In genomic region chr1:18119978-18120377, GRCh38 we compare ENCODE assay signal across 40 cellular contexts. TPM values are rescaled to one million over a fixed set of nuclear protein-coding genes. Genes with fewer than 3 reads are reported as not detected.
"Had no signal": no experiment of that assay in that cellular context is flagged by ENCODE, and none has a peak within 500 bp of the region (broad histone marks: within the 10 kb centered on the region; RNA-seq: fewer than 3 reads in every experiment).

No MANE protein-coding gene starts in this region.

- H3K9me3 ChIP-seq: adrenal gland, ascending aorta, body of pancreas, breast epithelium had no signal

- H3K9me3 Mint-ChIP-seq: activated naive CD4-positive, alpha-beta T cell treated with anti-CD3 and anti-CD28 coated beads for 36 hours; activated naive CD4-positive, alpha-beta T cell treated with anti-CD3 and anti-CD28 coated beads, Interleukin-2, amount 10 ng/mL, durations not matched to agents 7 days and 5 days; activated naive CD4-positive, alpha-beta T cell treated with anti-CD3 and anti-CD28 coated beads, Interleukin-2, amount 50 U/mL, for 24 hours; activated naive CD4-positive, alpha-beta T cell treated with anti-CD3 and anti-CD28 coated beads, Interleukin-2, amount 50 U/mL, for 72 hours; activated naive CD8-positive, alpha-beta T cell treated with anti-CD3 and anti-CD28 coated beads for 36 hours; activated naive CD8-positive, alpha-beta T cell treated with anti-CD3 and anti-CD28 coated beads, Interleukin-2, amount 10 ng/mL, durations not matched to agents 7 days and 5 days; activated naive CD8-positive, alpha-beta T cell treated with anti-CD3 and anti-CD28 coated beads, Interleukin-2, amount 50 U/mL, for 24 hours; activated T-cell treated with anti-CD3 and anti-CD28 coated beads, Interleukin-2, amount 50 U/mL, for 4 hours; activated T-cell treated with anti-CD3 and anti-CD28 coated beads, Interleukin-2, amount 50 U/mL, for 72 hours; activated T-helper 1 cell treated with anti-CD3 and anti-CD28 coated beads, Interleukin-12 subunit alpha, Interleukin-12 subunit beta, Interleukin-2, Interleukin-4 antibody, amounts not matched to agents 30 ng/mL and 10 ng/mL and 1 ng/mL, durations not matched to agents 14 hours and 24 hours and 36 hours; activated T-helper 2 cell treated with anti-CD3 and anti-CD28 coated beads, Interferon-gamma antibody, Interleukin-2, Interleukin-4, amounts not matched to agents 10 μg/mL and 5 μg/mL and 100 μg/mL, durations not matched to agents 14 hours and 24 hours and 36 hours; central memory CD8-positive, alpha-beta T cell had no signal

- H3K4me1 ChIP-seq: adrenal gland, ascending aorta, body of pancreas, breast epithelium had no signal

- H3K4me1 Mint-ChIP-seq: activated naive CD4-positive, alpha-beta T cell treated with anti-CD3 and anti-CD28 coated beads, Interleukin-2, amount 10 ng/mL, durations not matched to agents 7 days and 5 days; activated naive CD4-positive, alpha-beta T cell treated with anti-CD3 and anti-CD28 coated beads, Interleukin-2, amount 50 U/mL, for 24 hours; activated naive CD8-positive, alpha-beta T cell treated with anti-CD3 and anti-CD28 coated beads for 36 hours; activated naive CD8-positive, alpha-beta T cell treated with anti-CD3 and anti-CD28 coated beads, Interleukin-2, amount 10 ng/mL, durations not matched to agents 7 days and 5 days; activated naive CD8-positive, alpha-beta T cell treated with anti-CD3 and anti-CD28 coated beads, Interleukin-2, amount 50 U/mL, for 24 hours; activated T-helper 17 cell treated with anti-CD3 and anti-CD28 coated beads, Interleukin-2, amount 50 U/mL, for 72 hours; central memory CD8-positive, alpha-beta T cell had no signal

- FAIRE-seq: astrocyte, bronchial epithelial cell, colon had no signal

- H3K4me3 Mint-ChIP-seq: activated naive CD4-positive, alpha-beta T cell treated with anti-CD3 and anti-CD28 coated beads for 36 hours; activated naive CD4-positive, alpha-beta T cell treated with anti-CD3 and anti-CD28 coated beads, Interleukin-2, amount 10 ng/mL, durations not matched to agents 7 days and 5 days; activated naive CD4-positive, alpha-beta T cell treated with anti-CD3 and anti-CD28 coated beads, Interleukin-2, amount 50 U/mL, for 24 hours; activated naive CD8-positive, alpha-beta T cell; activated naive CD8-positive, alpha-beta T cell treated with anti-CD3 and anti-CD28 coated beads for 36 hours; activated naive CD8-positive, alpha-beta T cell treated with anti-CD3 and anti-CD28 coated beads, Interleukin-2, amount 10 ng/mL, durations not matched to agents 7 days and 5 days; activated naive CD8-positive, alpha-beta T cell treated with anti-CD3 and anti-CD28 coated beads, Interleukin-2, amount 50 U/mL, for 24 hours; activated T-cell treated with anti-CD3 and anti-CD28 coated beads, Interleukin-2, amount 50 U/mL, for 4 hours; activated T-cell treated with anti-CD3 and anti-CD28 coated beads, Interleukin-2, amount 50 U/mL, for 72 hours; activated T-helper 1 cell treated with anti-CD3 and anti-CD28 coated beads, Interleukin-12 subunit alpha, Interleukin-12 subunit beta, Interleukin-2, Interleukin-4 antibody, amounts not matched to agents 30 ng/mL and 10 ng/mL and 1 ng/mL, durations not matched to agents 14 hours and 24 hours and 36 hours; activated T-helper 17 cell treated with anti-CD3 and anti-CD28 coated beads, Interleukin-2, amount 50 U/mL, for 72 hours; brain; central memory CD8-positive, alpha-beta T cell had no signal

- H3K27ac Mint-ChIP-seq: activated naive CD4-positive, alpha-beta T cell treated with anti-CD3 and anti-CD28 coated beads for 36 hours; activated naive CD4-positive, alpha-beta T cell treated with anti-CD3 and anti-CD28 coated beads, Interleukin-2, amount 10 ng/mL, durations not matched to agents 7 days and 5 days; activated naive CD4-positive, alpha-beta T cell treated with anti-CD3 and anti-CD28 coated beads, Interleukin-2, amount 50 U/mL, for 24 hours; activated naive CD4-positive, alpha-beta T cell treated with anti-CD3 and anti-CD28 coated beads, Interleukin-2, amount 50 U/mL, for 72 hours; activated naive CD8-positive, alpha-beta T cell; activated naive CD8-positive, alpha-beta T cell treated with anti-CD3 and anti-CD28 coated beads for 36 hours; activated naive CD8-positive, alpha-beta T cell treated with anti-CD3 and anti-CD28 coated beads, Interleukin-2, amount 10 ng/mL, durations not matched to agents 7 days and 5 days; activated naive CD8-positive, alpha-beta T cell treated with anti-CD3 and anti-CD28 coated beads, Interleukin-2, amount 50 U/mL, for 24 hours; activated T-cell treated with anti-CD3 and anti-CD28 coated beads, Interleukin-2, amount 50 U/mL, for 72 hours; activated T-helper 1 cell treated with anti-CD3 and anti-CD28 coated beads, Interleukin-12 subunit alpha, Interleukin-12 subunit beta, Interleukin-2, Interleukin-4 antibody, amounts not matched to agents 30 ng/mL and 10 ng/mL and 1 ng/mL, durations not matched to agents 14 hours and 24 hours and 36 hours; activated T-helper 17 cell treated with anti-CD3 and anti-CD28 coated beads, Interleukin-2, amount 50 U/mL, for 72 hours; activated T-helper 2 cell treated with anti-CD3 and anti-CD28 coated beads, Interferon-gamma antibody, Interleukin-2, Interleukin-4, amounts not matched to agents 10 μg/mL and 5 μg/mL and 100 μg/mL, durations not matched to agents 14 hours and 24 hours and 36 hours had no signal

- H3K36me3 ChIP-seq: adrenal gland, ascending aorta, brain microvascular endothelial cell, breast epithelium, cardiac muscle cell had no signal

- H3K27me3 ChIP-seq: ascending aorta, brain microvascular endothelial cell had no signal

- H3K36me3 Mint-ChIP-seq: activated naive CD4-positive, alpha-beta T cell treated with anti-CD3 and anti-CD28 coated beads, Interleukin-2, amount 10 ng/mL, durations not matched to agents 7 days and 5 days; activated naive CD4-positive, alpha-beta T cell treated with anti-CD3 and anti-CD28 coated beads, Interleukin-2, amount 50 U/mL, for 24 hours; activated naive CD4-positive, alpha-beta T cell treated with anti-CD3 and anti-CD28 coated beads, Interleukin-2, amount 50 U/mL, for 72 hours; activated naive CD8-positive, alpha-beta T cell; activated naive CD8-positive, alpha-beta T cell treated with anti-CD3 and anti-CD28 coated beads for 36 hours; activated naive CD8-positive, alpha-beta T cell treated with anti-CD3 and anti-CD28 coated beads, Interleukin-2, amount 10 ng/mL, durations not matched to agents 7 days and 5 days; brain had no signal

- H3K27ac ChIP-seq: adrenal gland, ascending aorta, body of pancreas, brain microvascular endothelial cell, breast epithelium, cardiac muscle cell had no signal

- DNase-seq: activated effector memory CD4-positive, alpha-beta T cell treated with anti-CD3 and anti-CD28 coated beads, Interleukin-2, amount 50 U/mL, for 16 hours; activated effector memory CD4-positive, alpha-beta T cell treated with Interleukin-2 at 50 U/mL for 16 hours; activated gamma-delta T cell; activated gamma-delta T cell treated with Interleukin-2 at 50 U/mL for 16 hours; activated naive CD4-positive, alpha-beta T cell; activated naive CD4-positive, alpha-beta T cell treated with anti-CD3 and anti-CD28 coated beads for 36 hours; activated naive CD4-positive, alpha-beta T cell treated with anti-CD3 and anti-CD28 coated beads, Interleukin-2, amount 10 ng/mL, durations not matched to agents 7 days and 5 days; activated naive CD4-positive, alpha-beta T cell treated with anti-CD3 and anti-CD28 coated beads, Interleukin-2, amount 50 U/mL, for 16 hours; activated naive CD4-positive, alpha-beta T cell treated with Interleukin-2 at 50 U/mL for 16 hours; activated naive CD8-positive, alpha-beta T cell treated with anti-CD3 and anti-CD28 coated beads for 36 hours; activated naive CD8-positive, alpha-beta T cell treated with anti-CD3 and anti-CD28 coated beads, Interleukin-2, amount 10 ng/mL, durations not matched to agents 7 days and 5 days; activated naive CD8-positive, alpha-beta T cell treated with anti-CD3 and anti-CD28 coated beads, Interleukin-2, amount 50 U/mL, for 24 hours; activated T-cell treated with anti-CD3 and anti-CD28 coated beads, Interleukin-2, amount 50 U/mL, for 4 hours; activated T-cell treated with anti-CD3 and anti-CD28 coated beads, Interleukin-2, amount 50 U/mL, for 48 hours; activated T-cell treated with anti-CD3 and anti-CD28 coated beads, Interleukin-2, amount 50 U/mL, for 72 hours; adrenal gland; amniotic stem cell; amygdala; anterior cingulate cortex; aorta; body of pancreas; brain microvascular endothelial cell; caudate nucleus; central memory CD4-positive, alpha-beta T cell; cerebellar nuclear complex had no signal

- H3K4me3 ChIP-seq: adrenal gland, ascending aorta, body of pancreas, breast epithelium, cardiac muscle cell had no signal

RNA-seq across cellular contexts. Expression of gene IGSF21, which starts 12.4 kb away (rescaled TPM):
- total RNA-seq: activated naive CD4-positive, alpha-beta T cell treated with anti-CD3 and anti-CD28 coated beads for 36 hours; activated naive CD4-positive, alpha-beta T cell treated with anti-CD3 and anti-CD28 coated beads, Interleukin-2, amount 50 U/mL, for 72 hours; activated naive CD8-positive, alpha-beta T cell treated with anti-CD3 and anti-CD28 coated beads for 36 hours; activated naive CD8-positive, alpha-beta T cell treated with anti-CD3 and anti-CD28 coated beads, Interleukin-2, amount 10 ng/mL, durations not matched to agents 7 days and 5 days; activated T-cell treated with anti-CD3 and anti-CD28 coated beads, Interleukin-2, amount 50 U/mL, for 4 hours; activated T-cell treated with anti-CD3 and anti-CD28 coated beads, Interleukin-2, amount 50 U/mL, for 72 hours; activated T-helper 1 cell treated with anti-CD3 and anti-CD28 coated beads, Interleukin-12 subunit alpha, Interleukin-12 subunit beta, Interleukin-2, Interleukin-4 antibody, amounts not matched to agents 30 ng/mL and 10 ng/mL and 1 ng/mL, durations not matched to agents 14 hours and 24 hours and 36 hours; activated T-helper 17 cell treated with anti-CD3 and anti-CD28 coated beads, Interleukin-2, amount 50 U/mL, for 72 hours; activated T-helper 2 cell treated with anti-CD3 and anti-CD28 coated beads, Interferon-gamma antibody, Interleukin-2, Interleukin-4, amounts not matched to agents 10 μg/mL and 5 μg/mL and 100 μg/mL, durations not matched to agents 14 hours and 24 hours and 36 hours; astrocyte; bronchial epithelial cell; chondrocyte had no signal
- polyA plus RNA-seq: cardiac muscle cell had no signal
